ENCODE assay signal across 10 cellular contexts in genomic region chr12:111448831-111449790, GRCh38. TPM values are rescaled to one million over a fixed set of nuclear protein-coding genes. Genes with fewer than 3 reads are reported as not detected.
DNase-seq lines count a peak whose midpoint lies in the region; ATAC-seq and TF ChIP-seq lines count a peak whose summit lies in the region.
"Had no signal": no experiment of that assay in that cellular context is flagged by ENCODE, and none has a peak within 500 bp of the region (broad histone marks: within the 10 kb centered on the region; RNA-seq: fewer than 3 reads in every experiment).

No MANE protein-coding gene starts in this region.

- H3K9me3 Mint-ChIP-seq in Calu3 (ENCODE audit: low read depth, unreplicated experiment) = no peaks in the 10 kb centered on the region

- TF ChIP-seq POLR2A in Peyer's patch (IDR thresholded peaks at IDR 0.05) = no peak

- no peaks in the 10 kb centered on the region for H3K27me3 Mint-ChIP-seq in Calu3 (ENCODE audit: unreplicated experiment)

- H3K4me3 ChIP-seq in Peyer's patch (no peak overlapping the region), osteoblast (ENCODE audit: insufficient read depth, low read length) (no peak overlapping the region)
- no peak overlapping the region for H3K4me3 ChIP-seq in effector memory CD4-positive, alpha-beta T cell (ENCODE audit: insufficient read depth, low read depth, low read length, poor library complexity, severe bottlenecking)

- no peak overlapping the region for H3K27ac ChIP-seq in Peyer's patch
- peak overlapping the region; percentile 53 for H3K27ac ChIP-seq in effector memory CD4-positive, alpha-beta T cell (ENCODE audit: insufficient read depth, low read length, poor library complexity, severe bottlenecking)
- no peak overlapping the region for H3K27ac ChIP-seq in osteoblast (ENCODE audit: low read depth, low read length)
- H3K27ac ChIP-seq: parathyroid adenoma had no signal

- H3K9me3 ChIP-seq in Peyer's patch (no peaks in the 10 kb centered on the region), osteoblast (ENCODE audit: low read depth, low read length) (no peaks in the 10 kb centered on the region)
- H3K9me3 ChIP-seq in effector memory CD4-positive, alpha-beta T cell (ENCODE audit: control insufficient read depth, low read length) = no peaks in the 10 kb centered on the region

- H3K36me3 ChIP-seq in Peyer's patch = peaks cover 0 to 82% (median 0%) of the 10 kb centered on the region in 3 donors
- H3K36me3 ChIP-seq in effector memory CD4-positive, alpha-beta T cell (ENCODE audit: control insufficient read depth, insufficient read depth, low read length) = peaks cover 48% of the 10 kb centered on the region
- H3K36me3 ChIP-seq in osteoblast (ENCODE audit: insufficient read depth, low read length) = peaks cover 73% of the 10 kb centered on the region

- no peaks in the 10 kb centered on the region for H3K4me1 Mint-ChIP-seq in Calu3 (ENCODE audit: low read depth, unreplicated experiment)

- H2AFZ ChIP-seq in osteoblast (ENCODE audit: low read length) = no peak overlapping the region
- H2AFZ ChIP-seq: parathyroid adenoma had no signal

- H3K4me1 ChIP-seq in Peyer's patch (peaks cover 0 to 30% (median 18%) of the 10 kb centered on the region in 4 donors), osteoblast (ENCODE audit: insufficient read depth, low read length) (peaks cover 21% of the 10 kb centered on the region)
- H3K4me1 ChIP-seq in effector memory CD4-positive, alpha-beta T cell (ENCODE audit: control insufficient read depth, insufficient read depth, low read length, poor library complexity, severe bottlenecking) = peaks cover 41% of the 10 kb centered on the region

- H3K4me2 ChIP-seq in osteoblast (ENCODE audit: insufficient read depth, low read length) = no peak overlapping the region

- H4K20me1 ChIP-seq in osteoblast (ENCODE audit: insufficient read depth, low read length) = peaks cover 42% of the 10 kb centered on the region

- CTCF ChIA-PET in Calu3 (lab: Charles Lee) = interaction anchor here (0.6 to 1.1 kb wide), 2 partner anchors 28 to 52 kb away, joined by 3 read pairs; no protein-coding TSS in a partner anchor

- peaks cover 76% of the 10 kb centered on the region for H3K36me3 Mint-ChIP-seq in Calu3 (ENCODE audit: insufficient read depth, unreplicated experiment)

- peak overlapping the region; percentile 45 for H3K27ac Mint-ChIP-seq in Calu3 (ENCODE audit: unreplicated experiment)

- BruUV-seq in Calu3 (replicated peaks; lab: Mats Ljungman, UMichigan) = TSS peak; percentile 29

- H3K27me3 ChIP-seq in Peyer's patch (no peaks in the 10 kb centered on the region), osteoblast (ENCODE audit: insufficient read depth, low read length) (no peaks in the 10 kb centered on the region)
- H3K27me3 ChIP-seq in effector memory CD4-positive, alpha-beta T cell (replicated peaks; ENCODE audit: control insufficient read depth, insufficient read depth, low read length, poor library complexity, severe bottlenecking) = no peaks in the 10 kb centered on the region

- peaks cover 41% of the 10 kb centered on the region for H3K79me2 ChIP-seq in osteoblast (ENCODE audit: insufficient read depth, low read length)
- H3K79me2 ChIP-seq: parathyroid adenoma had no signal

- intact Hi-C loops in Calu3 (cut with micrococcal nuclease; ENCODE audit: unreplicated experiment) = no loop called here

- TF ChIP-seq CTCF in Calu3 (IDR thresholded peaks at IDR 0.05; ENCODE audit: unreplicated experiment) (no peak), Peyer's patch (IDR thresholded peaks at IDR 0.05) (no peak), osteoblast (IDR thresholded peaks at IDR 0.05; ENCODE audit: extremely low read depth, low read depth, low read length) (no peak), GM10266 (IDR thresholded peaks at IDR 0.05; ENCODE audit: control insufficient read depth, insufficient read depth, low read depth, missing control alignments) (no peak)

- DNase-seq in Calu3 (no peak), Peyer's patch (peak in 2 of 3 donors; percentile 14 to 21), osteoblast (ENCODE audit: insufficient read length, low spot score, missing footprints) (peak; percentile 21), GM10266 (ENCODE audit: extremely low spot score) (no peak), NCI-H1105 treated with DMSO at 0.1 percent for 48 hours (lab: John Stamatoyannopoulos, UW) (no peak)
- no peak for DNase-seq in effector memory CD4-positive, alpha-beta T cell
- no peak for DNase-seq in effector CD8-positive, alpha-beta T cell (lab: John Stamatoyannopoulos, UW)
- DNase-seq: NCI-H1694 treated with DMSO at 0.1 percent for 48 hours had no signal

- no peak overlapping the region for H3K4me3 Mint-ChIP-seq in Calu3 (ENCODE audit: low read depth, unreplicated experiment)

- ATAC-seq in GM21526 (IDR thresholded peaks at IDR 0.05; ENCODE audit: low FRiP score, unreplicated experiment) = no peak

RNA-seq across cellular contexts. Expression of gene SH2B3, which starts 43.4 kb away (rescaled TPM):
- 14.3 and 17.3 TPM in 2 replicates for total RNA-seq in Calu3 (2022)
- total RNA-seq in Peyer's patch = 10 to 100 TPM in 2 of 4 donors, 1 to 10 TPM in 2; 4.4 to 37.1 (median 8.4) TPM
- 32.4 and 51.4 TPM in 2 replicates for total RNA-seq in osteoblast

Comparison
In these comparisons a context has a peak if more than half of its experiments do, and no peak if none do; other contexts are left out.
1. DNase-seq: peak in Peyer's patch (2 of 3) and osteoblast (single experiment); none in Calu3 (single experiment), effector memory CD4-positive, alpha-beta T cell (0 of 3), GM10266 (single experiment), effector CD8-positive, alpha-beta T cell (single experiment) and NCI-H1105 treated with DMSO at 0.1 percent for 48 hours (single experiment).